Comparison of ENCODE assay signal across 30 cellular contexts in genomic region chr14:47235619-47236018, GRCh38.
"Had no signal": no experiment of that assay in that cellular context is flagged by ENCODE, and none has a peak within 500 bp of the region (broad histone marks: within the 10 kb centered on the region; RNA-seq: fewer than 3 reads in every experiment).

No MANE protein-coding gene starts in this region.

- ATAC-seq: activated CD4-positive, CD25-positive, alpha-beta regulatory T cell treated with anti-CD3 and anti-CD28 coated beads, Interleukin-2, amount 50 U/mL, for 24 hours; activated CD8-positive, alpha-beta T cell treated with anti-CD3 and anti-CD28 coated beads for 36 hours; activated T-cell treated with anti-CD3 and anti-CD28 coated beads, Interleukin-2, amount 50 U/mL, for 4 hours; activated T-helper 17 cell treated with anti-CD3 and anti-CD28 coated beads, Interleukin-2, amount 50 U/mL, for 72 hours; esophagus mucosa; T-helper 17 cell had no signal

- H3K27ac Mint-ChIP-seq: activated B cell treated with CpG ODN at 0.5 μM for 24 hours; activated CD8-positive, alpha-beta T cell treated with anti-CD3 and anti-CD28 coated beads for 36 hours; activated naive CD8-positive, alpha-beta T cell; activated T-helper 17 cell treated with anti-CD3 and anti-CD28 coated beads, Interleukin-2, amount 50 U/mL, for 72 hours; dendritic cell treated with granulocyte-macrophage colony-stimulating factor and Interleukin-4, amounts not matched to agents 40 ng/mL and 50 ng/mL, for 4 days; T-helper 17 cell; T-helper 2 cell treated with Interferon-gamma antibody and Interleukin-4, amounts not matched to agents 5 μg/mL and 100 μg/mL, for 36 hours had no signal

- H3K9me3 Mint-ChIP-seq: activated B cell treated with CpG ODN at 0.5 μM for 24 hours; activated CD8-positive, alpha-beta T cell treated with anti-CD3 and anti-CD28 coated beads for 36 hours; activated T-helper 17 cell treated with anti-CD3 and anti-CD28 coated beads, Interleukin-2, amount 50 U/mL, for 72 hours had no signal

- DNase-seq: activated B cell treated with CpG ODN at 0.5 μM for 24 hours; activated CD4-positive, alpha-beta T cell treated with anti-CD3 and anti-CD28 coated beads for 48 hours; activated CD4-positive, alpha-beta T cell treated with anti-CD3 and anti-CD28 coated beads, Interleukin-2, amount 50 U/mL, for 1 hour; activated CD4-positive, alpha-beta T cell treated with anti-CD3 and anti-CD28 coated beads, Interleukin-2, amount 50 U/mL, for 48 hours; activated CD8-positive, alpha-beta memory T cell treated with anti-CD3 and anti-CD28 coated beads for 24 hours; activated CD8-positive, alpha-beta T cell treated with anti-CD3 and anti-CD28 coated beads for 36 hours; activated effector memory CD4-positive, alpha-beta T cell treated with Interleukin-2 at 50 U/mL for 16 hours; activated gamma-delta T cell treated with Interleukin-2 at 50 U/mL for 16 hours; activated naive CD4-positive, alpha-beta T cell treated with anti-CD3 and anti-CD28 coated beads, Interleukin-2, amount 50 U/mL, for 16 hours; activated naive CD4-positive, alpha-beta T cell treated with Interleukin-2 at 50 U/mL for 16 hours; activated T-cell treated with anti-CD3 and anti-CD28 coated beads, Interleukin-2, amount 50 U/mL, for 4 hours; amniotic stem cell; anterior cingulate cortex; brain microvascular endothelial cell; dorsolateral prefrontal cortex; effector memory CD4-positive, alpha-beta T cell; foreskin fibroblast; head of caudate nucleus; T-helper 1 cell; T-helper 17 cell; T1000; WERI-Rb-1 had no signal

- H3K4me3 Mint-ChIP-seq: activated B cell treated with CpG ODN at 0.5 μM for 24 hours; activated CD8-positive, alpha-beta T cell treated with anti-CD3 and anti-CD28 coated beads for 36 hours; activated naive CD8-positive, alpha-beta T cell; activated T-cell treated with anti-CD3 and anti-CD28 coated beads, Interleukin-2, amount 50 U/mL, for 4 hours; activated T-helper 17 cell treated with anti-CD3 and anti-CD28 coated beads, Interleukin-2, amount 50 U/mL, for 72 hours; central memory CD8-positive, alpha-beta T cell; dendritic cell treated with granulocyte-macrophage colony-stimulating factor and Interleukin-4, amounts not matched to agents 40 ng/mL and 50 ng/mL, for 4 days; T-helper 17 cell; T-helper 2 cell treated with Interferon-gamma antibody and Interleukin-4, amounts not matched to agents 5 μg/mL and 100 μg/mL, for 36 hours had no signal

- H3K36me3 Mint-ChIP-seq: activated naive CD8-positive, alpha-beta T cell had no signal

- H3K27me3 ChIP-seq: brain microvascular endothelial cell, dorsolateral prefrontal cortex had no signal

- H3K27me3 Mint-ChIP-seq: activated B cell treated with CpG ODN at 0.5 μM for 24 hours; activated CD8-positive, alpha-beta T cell treated with anti-CD3 and anti-CD28 coated beads for 36 hours; activated naive CD8-positive, alpha-beta T cell; activated T-helper 17 cell treated with anti-CD3 and anti-CD28 coated beads, Interleukin-2, amount 50 U/mL, for 72 hours; central memory CD8-positive, alpha-beta T cell; dendritic cell treated with granulocyte-macrophage colony-stimulating factor and Interleukin-4, amounts not matched to agents 40 ng/mL and 50 ng/mL, for 4 days; T-helper 17 cell had no signal

- H3K27ac ChIP-seq: brain microvascular endothelial cell, coronary artery, dorsolateral prefrontal cortex, WERI-Rb-1 had no signal

- H3K4me3 ChIP-seq: coronary artery, dorsolateral prefrontal cortex had no signal

- H3K4me1 Mint-ChIP-seq: activated B cell treated with CpG ODN at 0.5 μM for 24 hours; activated T-helper 17 cell treated with anti-CD3 and anti-CD28 coated beads, Interleukin-2, amount 50 U/mL, for 72 hours; central memory CD8-positive, alpha-beta T cell; T-helper 17 cell had no signal

- H3K36me3 ChIP-seq: brain microvascular endothelial cell, WERI-Rb-1 had no signal
